11 cellular contexts compared by ENCODE assay signal in genomic region chr6:29827579-29828470, GRCh38. TPM values are rescaled to one million over a fixed set of nuclear protein-coding genes. Genes with fewer than 3 reads are reported as not detected.
A peak's percentile ranks its signal among the peaks of the same experiment; 100 is the strongest.
DNase-seq lines count a peak whose midpoint lies in the region; ATAC-seq, FAIRE-seq and TF ChIP-seq lines count a peak whose summit lies in the region.
"Had no signal": no experiment of that assay in that cellular context is flagged by ENCODE, and none has a peak within 500 bp of the region (broad histone marks: within the 10 kb centered on the region; RNA-seq: fewer than 3 reads in every experiment).

TSS of gene HLA-G (plus strand) at chr6:29827825. CDS start at chr6:29827845, 20 bp downstream.

- WGBS in HepG2 (ENCODE audit: low lambda C conversion rate): 65% methylated on average over 56 of the region's 75 CpGs

- H3K27ac ChIP-seq in HepG2 (ENCODE audit: extremely low read length, insufficient read depth, low read length) (no peak within 1 kb of the TSS), PC-9 (no peak within 1 kb of the TSS)

- H3K27me3 Mint-ChIP-seq in T-helper 1 cell treated with Interleukin-12 subunit alpha and Interleukin-12 subunit beta and Interleukin-4 antibody, amounts not matched to agents 30 μg/mL and 1 μg/mL, for 36 hours (ENCODE audit: low read depth): peaks cover 83% of the 10 kb centered on the region
- H3K27me3 Mint-ChIP-seq in central memory CD8-positive, alpha-beta T cell: peaks cover 85% of the 10 kb centered on the region
- peaks cover 92% of the 10 kb centered on the region for H3K27me3 Mint-ChIP-seq in stimulated activated naive CD8-positive, alpha-beta T cell treated with anti-CD3 and anti-CD28 coated beads, Interleukin-15, amount 100 ng/mL, for 72 hours

- H3K9me3 Mint-ChIP-seq in T-helper 1 cell treated with Interleukin-12 subunit alpha and Interleukin-12 subunit beta and Interleukin-4 antibody, amounts not matched to agents 30 μg/mL and 1 μg/mL, for 36 hours: no peaks in the 10 kb centered on the region
- H3K9me3 Mint-ChIP-seq in central memory CD8-positive, alpha-beta T cell: no peaks in the 10 kb centered on the region
- H3K9me3 Mint-ChIP-seq in stimulated activated naive CD8-positive, alpha-beta T cell treated with anti-CD3 and anti-CD28 coated beads, Interleukin-15, amount 100 ng/mL, for 72 hours: no peaks in the 10 kb centered on the region

- H4K20me1 ChIP-seq in HepG2 (ENCODE audit: insufficient read depth, low read length) (no peaks in the 10 kb centered on the region), PC-9 (ENCODE audit: insufficient read depth) (no peaks in the 10 kb centered on the region)

- no peak for TF ChIP-seq RAD21 in HepG2 (CRISPR knock-in tag; IDR thresholded peaks at IDR 0.05)

- no peaks in the 10 kb centered on the region for H3F3A ChIP-seq in PC-9 (ENCODE audit: insufficient read depth, low read depth)

- H2AFZ ChIP-seq in HepG2 (ENCODE audit: low read length): no peak within 1 kb of the TSS
- H2AFZ ChIP-seq in PC-9: no peak within 1 kb of the TSS

- TF ChIP-seq EP300 in HepG2 (IDR thresholded peaks at IDR 0.05; ENCODE audit: low read depth in 2 of 2, low read length in 2 of 2) (no peak), HepG2 (CRISPR knock-in tag; IDR thresholded peaks at IDR 0.05; ENCODE audit: borderline replicate concordance) (no peak)

- peaks cover 2% of the 10 kb centered on the region for H3K36me3 Mint-ChIP-seq in T-helper 1 cell treated with Interleukin-12 subunit alpha and Interleukin-12 subunit beta and Interleukin-4 antibody, amounts not matched to agents 30 μg/mL and 1 μg/mL, for 36 hours (ENCODE audit: low read depth)
- peaks cover 2% of the 10 kb centered on the region for H3K36me3 Mint-ChIP-seq in central memory CD8-positive, alpha-beta T cell (ENCODE audit: insufficient read depth)

- peaks cover 11% of the 10 kb centered on the region for H3K4me1 Mint-ChIP-seq in T-helper 1 cell treated with Interleukin-12 subunit alpha and Interleukin-12 subunit beta and Interleukin-4 antibody, amounts not matched to agents 30 μg/mL and 1 μg/mL, for 36 hours (ENCODE audit: low read depth)
- H3K4me1 Mint-ChIP-seq in central memory CD8-positive, alpha-beta T cell: no peaks in the 10 kb centered on the region
- H3K4me1 Mint-ChIP-seq in stimulated activated naive CD8-positive, alpha-beta T cell treated with anti-CD3 and anti-CD28 coated beads, Interleukin-15, amount 100 ng/mL, for 72 hours: peaks cover 37% of the 10 kb centered on the region

- H3K4me3 Mint-ChIP-seq in T-helper 1 cell treated with Interleukin-12 subunit alpha and Interleukin-12 subunit beta and Interleukin-4 antibody, amounts not matched to agents 30 μg/mL and 1 μg/mL, for 36 hours: peak within 1 kb of the TSS; percentile 50
- peak within 1 kb of the TSS; percentile 24 for H3K4me3 Mint-ChIP-seq in central memory CD8-positive, alpha-beta T cell
- H3K4me3 Mint-ChIP-seq in stimulated activated naive CD8-positive, alpha-beta T cell treated with anti-CD3 and anti-CD28 coated beads, Interleukin-15, amount 100 ng/mL, for 72 hours: peak within 1 kb of the TSS; percentile 69 to 80

- ATAC-seq in central memory CD8-positive, alpha-beta T cell (replicated peaks; ENCODE audit: extremely low read depth, poor library complexity, severe bottlenecking): no peak
- ATAC-seq in HepG2: peak; percentile 29; the same call in 1 of the 3 replicates
- ATAC-seq in stimulated activated naive CD8-positive, alpha-beta T cell treated with anti-CD3 and anti-CD28 coated beads, Interleukin-15, amount 100 ng/mL, for 72 hours: peak; percentile 64

- H3K9me3 ChIP-seq in HepG2 (ENCODE audit: low read length): no peaks in the 10 kb centered on the region
- H3K9me3 ChIP-seq in PC-9 (ENCODE audit: insufficient read depth, low read depth): no peaks in the 10 kb centered on the region

- no peaks in the 10 kb centered on the region for H3K36me3 ChIP-seq in HepG2 (replicated peaks in 1 of 2; ENCODE audit: control insufficient read depth in 1 of 2, insufficient read depth in 2 of 2, low read length in 2 of 2)
- no peaks in the 10 kb centered on the region for H3K36me3 ChIP-seq in PC-9 (ENCODE audit: low read depth)

- DNase-seq in T-helper 1 cell: no peak
- DNase-seq in central memory CD8-positive, alpha-beta T cell (ENCODE audit: low spot score in 2 of 2): no peak
- no peak for DNase-seq in HepG2 (ENCODE audit: low spot score)
- DNase-seq in stimulated activated naive CD8-positive, alpha-beta T cell treated with anti-CD3 and anti-CD28 coated beads, Interleukin-15, amount 100 ng/mL, for 72 hours: no peak
- DNase-seq in PC-9: no peak
- no peak for DNase-seq in erythroblast (lab: John Stamatoyannopoulos, UW)
- DNase-seq in activated CD8-positive, alpha-beta memory T cell treated with anti-CD3 and anti-CD28 coated beads, Interleukin-2, amount 50 U/mL, for 48 hours: no peak
- DNase-seq: dermis blood vessel endothelial cell, GOT3 had no signal

- CTCF ChIA-PET in HepG2 (lab: Yijun Ruan, JAX; ENCODE audit: low intra/inter-chr PET ratio, low total read pairs) (no interaction called here), PC-9 (lab: Charles Lee) (no interaction called here)

- H3K4me3 ChIP-seq in HepG2 (replicated peaks in 1 of 3; ENCODE audit: insufficient read depth in 1 of 3, low read depth in 2 of 3, low read length in 3 of 3) (no peak within 1 kb of the TSS), PC-9 (no peak within 1 kb of the TSS)

- intact Hi-C loops in HepG2 (cut with micrococcal nuclease; ENCODE audit: unreplicated experiment) (no loop called here), PC-9 (cut with micrococcal nuclease; ENCODE audit: unreplicated experiment) (no loop called here)

- TF ChIP-seq POLR2A in HepG2 (IDR thresholded peaks at IDR 0.05; ENCODE audit: insufficient read depth in 1 of 2, low read depth in 2 of 2, low read length in 2 of 2) (no peak), erythroblast (IDR thresholded peaks at IDR 0.05; ENCODE audit: low read length) (no peak)

- H3K27me3 ChIP-seq in HepG2 (ENCODE audit: control insufficient read depth in 1 of 2, insufficient read depth in 2 of 2, low read length in 2 of 2) (peaks cover 4 to 8% of the 10 kb centered on the region in 2 experiments; a peak in 2 of 5 replicates), PC-9 (ENCODE audit: insufficient read depth, low read depth) (no peaks in the 10 kb centered on the region)

- POLR2A ChIA-PET in HepG2 (lab: Yijun Ruan, JAX) (no interaction called here), PC-9 (lab: Charles Lee; ENCODE audit: unreplicated experiment) (no interaction called here)

- TF ChIP-seq CTCF in HepG2 (CRISPR knock-in tag; IDR thresholded peaks at IDR 0.05) (no peak), PC-9 (conservative IDR thresholded peaks at IDR 0.05) (no peak)

- H3K79me2 ChIP-seq in HepG2 (ENCODE audit: insufficient read depth, low read length) (no peaks in the 10 kb centered on the region), PC-9 (ENCODE audit: low read depth) (no peaks in the 10 kb centered on the region)

- H3K27ac Mint-ChIP-seq in T-helper 1 cell treated with Interleukin-12 subunit alpha and Interleukin-12 subunit beta and Interleukin-4 antibody, amounts not matched to agents 30 μg/mL and 1 μg/mL, for 36 hours: no peak within 1 kb of the TSS
- H3K27ac Mint-ChIP-seq in central memory CD8-positive, alpha-beta T cell (ENCODE audit: low read depth): no peak within 1 kb of the TSS
- no peak within 1 kb of the TSS for H3K27ac Mint-ChIP-seq in stimulated activated naive CD8-positive, alpha-beta T cell treated with anti-CD3 and anti-CD28 coated beads, Interleukin-15, amount 100 ng/mL, for 72 hours

- no peaks in the 10 kb centered on the region for H3K4me1 ChIP-seq in HepG2 (ENCODE audit: insufficient read depth, low read length)
- no peaks in the 10 kb centered on the region for H3K4me1 ChIP-seq in PC-9 (replicated peaks; ENCODE audit: insufficient read depth)

- no peak for FAIRE-seq in HepG2 (lab: Jason Lieb, UNC)
- FAIRE-seq: A204.1 had no signal

- in situ Hi-C loops in HepG2 (cut with HindIII; ENCODE audit: extremely low pct_ligation_motif_present, low pct_unique_long_range_greater_than_20kb): no loop called here

- H3K9ac ChIP-seq in HepG2 (ENCODE audit: insufficient read depth, low read depth, low read length): no peak within 1 kb of the TSS

- H3K4me2 ChIP-seq in HepG2 (ENCODE audit: low read depth, low read length) (no peak within 1 kb of the TSS), PC-9 (no peak within 1 kb of the TSS)

- BruUV-seq in HepG2 (replicated peaks; lab: Mats Ljungman, UMichigan) (no TSS peak), PC-9 (replicated peaks; lab: Mats Ljungman, UMichigan) (no TSS peak)

- H3K9me2 ChIP-seq in PC-9 (ENCODE audit: insufficient read depth): no peaks in the 10 kb centered on the region

TF ChIP-seq in HepG2, 621 proteins besides CTCF, POLR2A, EP300 and RAD21 (continues in another document):
- no peak for TF ChIP-seq HES4 (CRISPR knock-in tag; IDR thresholded peaks at IDR 0.05; ENCODE audit: borderline replicate concordance)
- no peak for TF ChIP-seq ZNF879 (CRISPR knock-in tag; IDR thresholded peaks at IDR 0.05)

RNA-seq across cellular contexts. Expression of gene HLA-G, which starts in this region (rescaled TPM):
- total RNA-seq in HepG2 (2016; rRNA removed; fragmentation: Illumina TruSeq; extraction: Trizol): 0.15 and 0.29 TPM in 2 replicates
- total RNA-seq in HepG2 (2016; cell fraction: cytosol; rRNA removed; fragmentation: Illumina TruSeq; extraction: Trizol; ENCODE audit: low read depth): 0.18 TPM in 1 of 2 replicates, not detected in the other
- total RNA-seq in HepG2 (2016; cell fraction: insoluble cytoplasmic fraction; rRNA removed; fragmentation: Illumina TruSeq; extraction: Trizol): 0.37 TPM in 1 of 2 replicates, not detected in the other
- total RNA-seq in HepG2 (2016; cell fraction: membrane; rRNA removed; fragmentation: Illumina TruSeq; extraction: Trizol): not detected in 2 replicates
- total RNA-seq in HepG2 (2016; cell fraction: nucleus; rRNA removed; fragmentation: Illumina TruSeq; extraction: Trizol): 0.31 TPM in 1 of 2 replicates, not detected in the other
- 0.30 and 0.80 TPM in 2 replicates for polyA plus RNA-seq in HepG2 (2011; rRNA removed)
- 1.1 and 1.6 TPM in 2 replicates for polyA plus RNA-seq in HepG2 (2011; cell fraction: cytosol; rRNA removed)
- polyA plus RNA-seq in HepG2 (2011; cell fraction: nucleus; rRNA removed): 0.26 and 0.35 TPM in 2 replicates
- polyA plus RNA-seq in HepG2 (2012): 0.38 TPM in 1 of 2 replicates, not detected in the other
- polyA plus RNA-seq in HepG2 (2016; cell fraction: cytosol; fragmentation: Illumina TruSeq; extraction: Trizol; ENCODE audit: low read depth): not detected in 2 replicates
- not detected in 2 replicates for polyA plus RNA-seq in HepG2 (2016; cell fraction: insoluble cytoplasmic fraction; fragmentation: Illumina TruSeq; extraction: Trizol; ENCODE audit: low read depth)
- polyA plus RNA-seq in HepG2 (2016; cell fraction: membrane; fragmentation: Illumina TruSeq; extraction: Trizol; ENCODE audit: low read depth): not detected in 2 replicates
- polyA plus RNA-seq in HepG2 (2016; cell fraction: nucleus; fragmentation: Illumina TruSeq; extraction: Trizol; ENCODE audit: insufficient read depth, low read depth): 0.49 TPM in 1 of 2 replicates, not detected in the other
- 0.28 TPM in 1 of 2 replicates, not detected in the other for polyA minus RNA-seq in HepG2 (2011; rRNA and poly(A)+ RNA removed; ENCODE audit: low replicate concordance)
- not detected in 2 replicates for polyA minus RNA-seq in HepG2 (2011; cell fraction: cytosol; rRNA and poly(A)+ RNA removed)
- polyA minus RNA-seq in HepG2 (2011; cell fraction: nucleus; rRNA and poly(A)+ RNA removed): not detected in 2 replicates
- 0.38 and 0.50 TPM in 2 replicates for total RNA-seq in PC-9 (2021)
- total RNA-seq: dermis blood vessel endothelial cell had no signal

Comparison
In these comparisons a context has a peak if more than half of its experiments do, and no peak if none do; other contexts are left out.
1. H3K4me3 Mint-ChIP-seq: peak in every context shown above with its lines; median percentile 74 in stimulated activated naive CD8-positive, alpha-beta T cell treated with anti-CD3 and anti-CD28 coated beads, Interleukin-15, amount 100 ng/mL, for 72 hours; 50 in T-helper 1 cell treated with Interleukin-12 subunit alpha and Interleukin-12 subunit beta and Interleukin-4 antibody, amounts not matched to agents 30 μg/mL and 1 μg/mL, for 36 hours; 24 in central memory CD8-positive, alpha-beta T cell.